Comparison of ENCODE assay signal across 9 cellular contexts in the genomic region with DNA sequence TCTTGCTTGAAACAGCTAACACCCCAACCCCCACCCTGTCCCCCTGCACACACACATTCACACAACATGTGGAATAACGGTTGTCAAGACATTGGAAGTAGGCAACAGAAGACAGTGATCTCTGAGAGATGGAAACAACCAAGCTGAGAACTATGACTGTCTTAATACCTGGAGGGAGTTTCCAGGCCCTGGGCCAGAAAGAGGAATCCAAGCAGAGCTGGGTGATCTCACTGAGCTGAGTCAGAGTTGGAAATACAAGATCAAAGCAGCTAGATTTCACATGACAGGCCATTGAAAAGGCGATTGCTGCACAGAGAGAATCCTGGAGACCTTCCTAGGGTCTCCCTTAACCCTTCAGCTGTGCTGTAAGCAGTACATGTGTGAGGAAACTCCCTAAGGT.
DNase-seq lines count a peak whose midpoint lies in the region; ATAC-seq and TF ChIP-seq lines count a peak whose summit lies in the region.
"Had no signal": no experiment of that assay in that cellular context is flagged by ENCODE, and none has a peak within 500 bp of the region (broad histone marks: within the 10 kb centered on the region; RNA-seq: fewer than 3 reads in every experiment).

No MANE protein-coding gene starts in this region.

- H3K79me2 ChIP-seq in KMS-11 (ENCODE audit: insufficient read depth, low read depth) = no peaks in the 10 kb centered on the region

- H3K27ac ChIP-seq in KMS-11 = no peak overlapping the region; the same call in 1 of the 2 replicates
- H3K27ac ChIP-seq: SK-N-MC had no signal

- no peak overlapping the region for H3K4me2 ChIP-seq in KMS-11

- no peaks in the 10 kb centered on the region for H3K27me3 ChIP-seq in KMS-11 (ENCODE audit: insufficient read depth, low read depth)

- ATAC-seq in GM21786 (IDR thresholded peaks at IDR 0.05; ENCODE audit: unreplicated experiment) = peak; percentile 53

- no peak for TF ChIP-seq CTCF in GM10266 (IDR thresholded peaks at IDR 0.05; ENCODE audit: control insufficient read depth, insufficient read depth, low read depth, missing control alignments)
- TF ChIP-seq CTCF in KMS-11 (conservative IDR thresholded peaks at IDR 0.05; ENCODE audit: low read depth, low read length) = no peak
- no peak for TF ChIP-seq CTCF in cardiac fibroblast (IDR thresholded peaks at IDR 0.05; ENCODE audit: low read depth, low read length)

- DNase-seq in GM10266 (ENCODE audit: extremely low spot score) = peak; percentile 69
- peak; percentile 53 to 89 for DNase-seq in cardiac fibroblast (ENCODE audit: low read depth in 2 of 2)
- peak; percentile 55 for DNase-seq in stimulated activated CD4-positive, alpha-beta T cell treated with anti-CD3 and anti-CD28 coated beads, Interleukin-15, amount 100 ng/mL, for 24 hours
- DNase-seq in NCI-H1092 (lab: John Stamatoyannopoulos, UW) = no peak
- no peak for DNase-seq in foreskin melanocyte
- no peak for DNase-seq in effector CD4-positive, alpha-beta T cell

- H3K4me3 ChIP-seq in KMS-11 (IDR thresholded peaks at IDR 0.05; ENCODE audit: insufficient read depth, low read depth, low read length) = no peak overlapping the region
- H3K4me3 ChIP-seq in cardiac fibroblast (replicated peaks in 1 of 2; ENCODE audit: low read depth in 2 of 2, low read length in 2 of 2) = no peak overlapping the region
- H3K4me3 ChIP-seq: SK-N-MC had no signal

- no peaks in the 10 kb centered on the region for H4K20me1 ChIP-seq in KMS-11 (ENCODE audit: insufficient read depth)

- peak overlapping the region; percentile 24; the same call in 1 of the 2 replicates for H2AFZ ChIP-seq in KMS-11 (ENCODE audit: low read depth)

- H3K36me3 ChIP-seq in KMS-11 (ENCODE audit: insufficient read depth) = no peaks in the 10 kb centered on the region

- peaks cover 20% of the 10 kb centered on the region for H3K4me1 ChIP-seq in KMS-11 (ENCODE audit: low read depth, poor library complexity, severe bottlenecking)

- H3K9ac ChIP-seq in KMS-11 = no peak overlapping the region; the same call in 1 of the 2 replicates

Comparison
In these comparisons a context has a peak if more than half of its experiments do, and no peak if none do; other contexts are left out.
1. DNase-seq: peak in GM10266 (single experiment), cardiac fibroblast (2 of 2) and stimulated activated CD4-positive, alpha-beta T cell treated with anti-CD3 and anti-CD28 coated beads, Interleukin-15, amount 100 ng/mL, for 24 hours (single experiment); none in NCI-H1092 (single experiment), foreskin melanocyte (single experiment) and effector CD4-positive, alpha-beta T cell (single experiment).